12 cellular contexts compared by ENCODE assay signal in genomic region chr6:21767891-21768659, GRCh38.
DNase-seq lines count a peak whose midpoint lies in the region; ATAC-seq and TF ChIP-seq lines count a peak whose summit lies in the region.
"Had no signal": no experiment of that assay in that cellular context is flagged by ENCODE, and none has a peak within 500 bp of the region (broad histone marks: within the 10 kb centered on the region; RNA-seq: fewer than 3 reads in every experiment).

No MANE protein-coding gene starts in this region.

- no peak overlapping the region for H3K4me3 Mint-ChIP-seq in osteocyte (ENCODE audit: unreplicated experiment)
- H3K4me3 Mint-ChIP-seq: activated naive CD8-positive, alpha-beta T cell had no signal

- peaks cover 27% of the 10 kb centered on the region for H3K4me1 ChIP-seq in RWPE2 (ENCODE audit: insufficient read depth, poor library complexity, severe bottlenecking)

- peak; percentile 72 for ATAC-seq in RWPE2 (ENCODE audit: low read depth)
- ATAC-seq in activated CD4-positive, CD25-positive, alpha-beta regulatory T cell treated with anti-CD3 and anti-CD28 coated beads, Interleukin-2, amount 50 U/mL, for 24 hours: no peak
- ATAC-seq in HG02759 (IDR thresholded peaks at IDR 0.05; ENCODE audit: unreplicated experiment): no peak

- no peaks in the 10 kb centered on the region; the same call in 1 of the 2 replicates for H3K36me3 ChIP-seq in RWPE2 (ENCODE audit: low read depth)

- DNase-seq in GM12865 (ENCODE audit: low read depth) (peak; percentile 34), RWPE2 (ENCODE audit: low spot score) (no peak), epithelial cell of prostate (ENCODE audit: low read depth, low spot score) (no peak), osteocyte (ENCODE audit: extremely low spot score, unreplicated experiment) (no peak), cortex of kidney (lab: John Stamatoyannopoulos, UW) (no peak)
- no peak for DNase-seq in activated naive CD4-positive, alpha-beta T cell treated with Interleukin-2 at 50 U/mL for 16 hours
- DNase-seq: GOT3, KG1, mesendoderm had no signal

- H3K4me3 ChIP-seq in GM12865 (ENCODE audit: low read depth, low read length) (no peak overlapping the region), RWPE2 (ENCODE audit: severe bottlenecking) (no peak overlapping the region)

- H3K36me3 Mint-ChIP-seq in osteocyte (ENCODE audit: unreplicated experiment): no peaks in the 10 kb centered on the region
- H3K36me3 Mint-ChIP-seq: activated naive CD8-positive, alpha-beta T cell had no signal

- peak overlapping the region; percentile 83 for H3K27ac Mint-ChIP-seq in osteocyte (ENCODE audit: unreplicated experiment)
- H3K27ac Mint-ChIP-seq: activated naive CD8-positive, alpha-beta T cell had no signal

- no peaks in the 10 kb centered on the region for H3K9me3 Mint-ChIP-seq in osteocyte (ENCODE audit: unreplicated experiment)

- peaks cover 42% of the 10 kb centered on the region for H3K4me1 Mint-ChIP-seq in osteocyte (ENCODE audit: unreplicated experiment)

- peaks cover 5% of the 10 kb centered on the region for H3K9me3 ChIP-seq in RWPE2 (ENCODE audit: severe bottlenecking)

- no peak for TF ChIP-seq CTCF in GM12865 (IDR thresholded peaks at IDR 0.05; ENCODE audit: insufficient read depth, low read depth, low read length, missing control alignments)
- TF ChIP-seq CTCF in RWPE2 (IDR thresholded peaks at IDR 0.05; ENCODE audit: poor library complexity, severe bottlenecking): no peak
- no peak for TF ChIP-seq CTCF in osteocyte (IDR thresholded peaks at IDR 0.05)

- peak overlapping the region; percentile 79 for H3K27ac ChIP-seq in RWPE2 (ENCODE audit: poor library complexity, severe bottlenecking)
- peak overlapping the region; percentile 9 for H3K27ac ChIP-seq in epithelial cell of prostate

- H3K27me3 Mint-ChIP-seq in osteocyte (ENCODE audit: unreplicated experiment): no peaks in the 10 kb centered on the region
- H3K27me3 Mint-ChIP-seq: activated naive CD8-positive, alpha-beta T cell had no signal

- no peaks in the 10 kb centered on the region for H3K27me3 ChIP-seq in RWPE2 (ENCODE audit: insufficient read depth, poor library complexity, severe bottlenecking)
